Comparison of ENCODE assay signal across 26 cellular contexts in genomic region chr2:224257176-224257575, GRCh38.
"Had no signal": no experiment of that assay in that cellular context is flagged by ENCODE, and none has a peak within 500 bp of the region (broad histone marks: within the 10 kb centered on the region; RNA-seq: fewer than 3 reads in every experiment).

No MANE protein-coding gene starts in this region.

- ATAC-seq: gastrocnemius medialis; left cardiac atrium; left lung; mucosa of descending colon; natural killer cell treated with Interleukin-12 subunit alpha and Interleukin-12 subunit beta and Interleukin-15 and Interleukin-18, amount 100 ng/mL, for 72 hours; right lobe of liver; stimulated activated effector memory CD8-positive, alpha-beta T cell treated with anti-CD3 and anti-CD28 coated beads, Interleukin-12 subunit alpha, Interleukin-12 subunit beta, amount 100 ng/mL, for 72 hours had no signal

- H3K36me3 ChIP-seq: esophagus squamous epithelium, gastrocnemius medialis, left lung, neutrophil, right lobe of liver, stomach, thyroid gland, vagina had no signal

- H2AFZ ChIP-seq: parathyroid adenoma had no signal

- DNase-seq: dermis blood vessel endothelial cell; effector memory CD4-positive, alpha-beta T cell; esophagus squamous epithelium; gastrocnemius medialis; head of caudate nucleus; hippocampal formation; left cardiac atrium; left lung; mesenchymal stem cell; mucosa of descending colon; naive B cell; right lobe of liver; stimulated activated CD4-positive, alpha-beta T cell treated with anti-CD3 and anti-CD28 coated beads, Interleukin-2, amount 100 ng/mL, for 24 hours; stimulated activated CD4-positive, alpha-beta T cell treated with anti-CD3 and anti-CD28 coated beads, Interleukin-4, amount 100 ng/mL, for 24 hours; stimulated activated naive CD4-positive, alpha-beta T cell treated with Interleukin-2 at 50 U/mL for 16 hours; stomach; thyroid gland; trophoblast cell had no signal

- H3K79me2 ChIP-seq: parathyroid adenoma had no signal

- FAIRE-seq: endothelial cell of umbilical vein, islet of Langerhans had no signal

- H3K4me3 ChIP-seq: coronary artery, esophagus squamous epithelium, gastrocnemius medialis, left lung, mucosa of descending colon, right lobe of liver, stomach, thyroid gland, vagina had no signal

- H3K9me3 ChIP-seq: esophagus squamous epithelium, gastrocnemius medialis, left lung, mucosa of descending colon, neutrophil, right lobe of liver, stomach, thyroid gland, vagina had no signal

- H3K4me1 ChIP-seq: esophagus squamous epithelium, gastrocnemius medialis, left lung, parathyroid adenoma, right lobe of liver, stomach, thyroid gland, vagina had no signal

- H3K9ac ChIP-seq: parathyroid adenoma had no signal

- H3K27ac ChIP-seq: coronary artery, esophagus squamous epithelium, gastrocnemius medialis, left lung, neutrophil, parathyroid adenoma, right lobe of liver, stomach, thyroid gland, vagina had no signal

- H3K27me3 ChIP-seq: esophagus squamous epithelium, gastrocnemius medialis, left lung, neutrophil, right lobe of liver, stomach, thyroid gland, vagina had no signal
